ENCODE assay signal across 16 cellular contexts in the genomic region with DNA sequence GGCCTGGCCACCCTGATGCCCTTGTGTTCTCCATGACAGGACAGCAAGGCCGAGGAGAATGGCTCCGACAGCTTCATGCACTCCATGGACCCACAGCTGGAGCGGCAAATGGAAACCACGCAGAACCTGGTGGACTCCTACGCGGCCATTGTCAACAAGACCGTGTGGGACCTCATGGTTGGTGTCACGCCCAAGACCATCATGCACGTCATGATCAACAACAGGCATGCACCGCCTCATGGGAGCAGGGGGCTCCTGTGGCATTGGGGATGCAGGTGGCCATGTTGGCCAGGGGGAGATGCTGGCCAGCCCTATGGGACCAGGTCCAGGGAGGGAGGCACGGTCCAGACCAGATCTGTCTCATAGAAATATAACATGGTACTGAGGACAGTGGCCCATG.
DNase-seq lines count a peak whose midpoint lies in the region; ATAC-seq and TF ChIP-seq lines count a peak whose summit lies in the region.
"Had no signal": no experiment of that assay in that cellular context is flagged by ENCODE, and none has a peak within 500 bp of the region (broad histone marks: within the 10 kb centered on the region; RNA-seq: fewer than 3 reads in every experiment).

No MANE protein-coding gene starts in this region.

- H3K4ac ChIP-seq in neuronal stem cell (ENCODE audit: low read length), result no peak overlapping the region

- H2BK15ac ChIP-seq in neuronal stem cell (ENCODE audit: low read length), result no peak overlapping the region

- no peaks in the 10 kb centered on the region for H3K27me3 ChIP-seq in right cardiac atrium (ENCODE audit: control insufficient read depth, insufficient read depth)
- H3K27me3 ChIP-seq in esophagus muscularis mucosa, result peaks cover 0 to 3% (median 0%) of the 10 kb centered on the region in 4 donors
- H3K27me3 ChIP-seq in neuronal stem cell (ENCODE audit: control insufficient read depth in 3 of 3, insufficient read depth in 3 of 3, low read depth in 1 of 3, low read length in 3 of 3), result peaks cover 0 to 17% (median 4%) of the 10 kb centered on the region in 3 experiments

- peak overlapping the region; percentile 99 for H3K14ac ChIP-seq in neuronal stem cell (ENCODE audit: low read length)

- no peak overlapping the region for H3K4me2 ChIP-seq in neuronal stem cell (ENCODE audit: insufficient read depth, low read length, poor library complexity, severe bottlenecking)
- H3K4me2 ChIP-seq: A549; BLaER1 treated with 17β-estradiol and CSF1 and Interleukin-3, amounts not matched to agents 10 nM and 100 nM had no signal

- H4K91ac ChIP-seq in neuronal stem cell (ENCODE audit: low read depth, low read length, poor library complexity), result no peak overlapping the region

- H3K9me3 ChIP-seq in right cardiac atrium (ENCODE audit: control insufficient read depth, low read length), result no peaks in the 10 kb centered on the region
- H3K9me3 ChIP-seq in esophagus muscularis mucosa, result no peaks in the 10 kb centered on the region
- no peaks in the 10 kb centered on the region for H3K9me3 ChIP-seq in neuronal stem cell (replicated peaks in 1 of 2; ENCODE audit: control insufficient read depth in 2 of 2, insufficient read depth in 1 of 2, low read depth in 1 of 2, low read length in 2 of 2)
- H3K9me3 ChIP-seq: A549; BLaER1 treated with 17β-estradiol and CSF1 and Interleukin-3, amounts not matched to agents 10 nM and 100 nM; Caco-2 had no signal

- TF ChIP-seq CTCF in esophagus muscularis mucosa (IDR thresholded peaks at IDR 0.05), result no peak

- no peak for TF ChIP-seq EP300 in esophagus muscularis mucosa (IDR thresholded peaks at IDR 0.05)

- no peak for ATAC-seq in Right ventricle myocardium inferior
- ATAC-seq in right cardiac atrium, result no peak
- ATAC-seq: A549; CD8-positive, alpha-beta T cell had no signal

- intact Hi-C loops in Right ventricle myocardium inferior (cut with DNase I) (loop anchor here (10.0 kb wide), 1 partner anchor 64 kb away; the partner anchor contains the start of gene GOLGA8B), right cardiac atrium (cut with DNase I) (no loop called here), esophagus muscularis mucosa (cut with DNase I) (no loop called here)

- H3K4me3 ChIP-seq in right cardiac atrium (ENCODE audit: low read length), result no peak overlapping the region
- H3K4me3 ChIP-seq in esophagus muscularis mucosa, result no peak overlapping the region
- no peak overlapping the region for H3K4me3 ChIP-seq in neuronal stem cell (ENCODE audit: low read length in 2 of 2)
- H3K4me3 ChIP-seq: A549; BLaER1 treated with 17β-estradiol and CSF1 and Interleukin-3, amounts not matched to agents 10 nM and 100 nM had no signal

- no peak overlapping the region for H2BK120ac ChIP-seq in neuronal stem cell (ENCODE audit: low read depth, low read length)

- TF ChIP-seq POLR2A in esophagus muscularis mucosa (IDR thresholded peaks at IDR 0.05; ENCODE audit: low read depth), result no peak

- H3K36me3 ChIP-seq in esophagus muscularis mucosa (no peaks in the 10 kb centered on the region), neuronal stem cell (replicated peaks in 1 of 2; ENCODE audit: control insufficient read depth in 2 of 2, insufficient read depth in 2 of 2, low read length in 2 of 2) (no peaks in the 10 kb centered on the region)
- H3K36me3 ChIP-seq: BLaER1 treated with 17β-estradiol and CSF1 and Interleukin-3, amounts not matched to agents 10 nM and 100 nM had no signal

- no peak overlapping the region for H2AK5ac ChIP-seq in neuronal stem cell (ENCODE audit: low read depth, low read length)

- peak overlapping the region; percentile 85 for H3K23ac ChIP-seq in neuronal stem cell (ENCODE audit: low read depth, low read length, poor library complexity)

- H2BK12ac ChIP-seq in neuronal stem cell (ENCODE audit: low read length), result no peak overlapping the region

- WGBS in right cardiac atrium, result 80% methylated on average over 11 of the region's 11 CpGs
- 76% methylated on average over 6 of the region's 11 CpGs for WGBS in esophagus muscularis mucosa
- WGBS in neuronal stem cell (ENCODE audit: extremely low coverage in 2 of 2, insufficient read length in 2 of 2, insufficient replicate concordance in 1 of 2), 2 donors, result no CpG with 5 or more reads among the region's 11 CpGs

- H3K18ac ChIP-seq in neuronal stem cell (ENCODE audit: low read length), result no peak overlapping the region

- H3K27ac ChIP-seq in right cardiac atrium (ENCODE audit: low read length) (no peak overlapping the region), esophagus muscularis mucosa (replicated peaks in 1 of 4) (no peak overlapping the region), neuronal stem cell (replicated peaks; ENCODE audit: low read length) (no peak overlapping the region)
- H3K27ac ChIP-seq: 22Rv1; A549; BLaER1 treated with 17β-estradiol and CSF1 and Interleukin-3, amounts not matched to agents 10 nM and 100 nM; C4-2B had no signal

- H2BK5ac ChIP-seq in neuronal stem cell (ENCODE audit: low read length), result no peak overlapping the region

- H3K79me1 ChIP-seq in neuronal stem cell (ENCODE audit: low read depth, low read length), result peaks cover 1% of the 10 kb centered on the region

- no peak overlapping the region for H2AFZ ChIP-seq in neuronal stem cell (ENCODE audit: low read length)

- no peaks in the 10 kb centered on the region for H3K4me1 ChIP-seq in right cardiac atrium (ENCODE audit: control insufficient read depth, insufficient read depth, low read length)
- no peaks in the 10 kb centered on the region for H3K4me1 ChIP-seq in esophagus muscularis mucosa
- H3K4me1 ChIP-seq in neuronal stem cell (ENCODE audit: control insufficient read depth in 2 of 2, insufficient read depth in 1 of 2, low read depth in 1 of 2, low read length in 2 of 2), result no peaks in the 10 kb centered on the region
- H3K4me1 ChIP-seq: A549, Caco-2 had no signal

- peak; percentile 53 for DNase-seq in Right ventricle myocardium inferior (ENCODE audit: missing footprints)
- DNase-seq in right cardiac atrium, result no peak
- DNase-seq in esophagus muscularis mucosa (ENCODE audit: extremely low spot score), result peak; percentile 86
- DNase-seq in neuronal stem cell (ENCODE audit: low spot score), result no peak
- DNase-seq in NCI-H1048 (lab: John Stamatoyannopoulos, UW), result no peak
- DNase-seq: AML-193; Caco-2; Calu3; CD4-positive, alpha-beta T cell; CD8-positive, alpha-beta T cell; DMS79 treated with DMSO at 0.1 percent for 48 hours; GF-D8 had no signal

- peak overlapping the region; percentile 92 for H4K8ac ChIP-seq in neuronal stem cell (ENCODE audit: low read depth, low read length)

- no peak overlapping the region for H3K9ac ChIP-seq in neuronal stem cell (ENCODE audit: low read depth, low read length, poor library complexity)
- H3K9ac ChIP-seq: BLaER1 treated with 17β-estradiol and CSF1 and Interleukin-3, amounts not matched to agents 10 nM and 100 nM had no signal

Comparison
In these comparisons a context has a peak if more than half of its experiments do, and no peak if none do; other contexts are left out.
1. DNase-seq: peak in Right ventricle myocardium inferior (single experiment) and esophagus muscularis mucosa (single experiment); none in right cardiac atrium (0 of 3), neuronal stem cell (single experiment) and NCI-H1048 (single experiment).